Comparison of ENCODE assay signal across 24 cellular contexts in the genomic region with DNA sequence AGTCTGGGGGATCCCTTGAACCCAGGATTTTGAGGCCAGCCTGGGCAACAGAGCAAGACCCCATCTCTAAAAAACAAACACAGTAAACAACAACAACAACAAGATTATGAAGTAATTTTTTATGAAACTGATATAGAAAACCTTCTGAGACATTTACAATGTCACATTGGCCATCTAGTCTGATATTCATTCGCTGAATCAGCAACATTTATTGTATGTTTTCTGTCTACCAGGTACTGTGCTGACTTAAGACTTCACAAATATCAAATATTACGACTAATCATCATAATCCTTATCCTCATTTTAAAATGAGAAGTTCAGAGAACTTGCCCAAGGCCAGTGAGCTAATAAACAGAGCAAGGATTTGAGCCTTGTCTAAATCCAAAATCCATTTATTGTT.
DNase-seq lines count a peak whose midpoint lies in the region; ATAC-seq and TF ChIP-seq lines count a peak whose summit lies in the region.
"Had no signal": no experiment of that assay in that cellular context is flagged by ENCODE, and none has a peak within 500 bp of the region (broad histone marks: within the 10 kb centered on the region; RNA-seq: fewer than 3 reads in every experiment).

No MANE protein-coding gene starts in this region.

- in situ Hi-C loops in IMR-90 (cut with MboI; ENCODE audit: low sequenced_read_pairs), result no loop called here

- H3K4me2 ChIP-seq in IMR-90 (ENCODE audit: low read depth, low read length), result no peak overlapping the region
- H3K4me2 ChIP-seq: BLaER1 treated with 17β-estradiol and CSF1 and Interleukin-3, amounts not matched to agents 10 nM and 100 nM; PC-9 had no signal

- H3K14ac ChIP-seq in IMR-90 (replicated peaks; ENCODE audit: low read depth, low read length), result no peak overlapping the region

- H4K20me1 ChIP-seq in IMR-90 (ENCODE audit: insufficient read depth, low read length), result no peaks in the 10 kb centered on the region
- H4K20me1 ChIP-seq: BLaER1 treated with 17β-estradiol and CSF1 and Interleukin-3, amounts not matched to agents 10 nM and 100 nM had no signal

- no peak overlapping the region for H2BK120ac ChIP-seq in IMR-90 (ENCODE audit: low read depth, low read length)

- no peak overlapping the region for H2AK9ac ChIP-seq in IMR-90 (replicated peaks; ENCODE audit: low read depth, low read length, poor library complexity)

- no peak overlapping the region for H3K27ac ChIP-seq in CD4-positive, alpha-beta T cell (ENCODE audit: low read depth, low read length)
- no peak overlapping the region for H3K27ac ChIP-seq in IMR-90 (ENCODE audit: insufficient read depth, low read length)
- no peak overlapping the region for H3K27ac ChIP-seq in naive thymus-derived CD4-positive, alpha-beta T cell (ENCODE audit: low read depth, low read length)
- H3K27ac ChIP-seq: BLaER1 treated with 17β-estradiol and CSF1 and Interleukin-3, amounts not matched to agents 10 nM and 100 nM; PC-9 had no signal

- H3K9ac ChIP-seq in IMR-90 (ENCODE audit: low read depth, low read length), result no peak overlapping the region
- H3K9ac ChIP-seq: BLaER1 treated with 17β-estradiol and CSF1 and Interleukin-3, amounts not matched to agents 10 nM and 100 nM had no signal

- H3K27me3 ChIP-seq in CD4-positive, alpha-beta T cell (ENCODE audit: control insufficient read depth, insufficient read depth, low read length), result no peaks in the 10 kb centered on the region
- no peaks in the 10 kb centered on the region for H3K27me3 ChIP-seq in IMR-90 (ENCODE audit: control insufficient read depth, insufficient read depth, low read length)
- H3K27me3 ChIP-seq in naive thymus-derived CD4-positive, alpha-beta T cell (ENCODE audit: control insufficient read depth in 2 of 2, insufficient read depth in 2 of 2, low read length in 2 of 2), result no peaks in the 10 kb centered on the region
- H3K27me3 ChIP-seq: BLaER1 treated with 17β-estradiol and CSF1 and Interleukin-3, amounts not matched to agents 10 nM and 100 nM had no signal

- no peak overlapping the region for H4K91ac ChIP-seq in IMR-90 (ENCODE audit: insufficient read depth, low read depth, low read length)

- H2AK5ac ChIP-seq in IMR-90 (ENCODE audit: low read depth, low read length), result no peak overlapping the region

- no peaks in the 10 kb centered on the region for H3K9me3 ChIP-seq in CD4-positive, alpha-beta T cell (ENCODE audit: control insufficient read depth, low read length)
- no peaks in the 10 kb centered on the region for H3K9me3 ChIP-seq in IMR-90 (ENCODE audit: control insufficient read depth, insufficient read depth, low read length)
- H3K9me3 ChIP-seq in naive thymus-derived CD4-positive, alpha-beta T cell (ENCODE audit: control insufficient read depth in 2 of 3, low read length in 3 of 3), result no peaks in the 10 kb centered on the region
- H3K9me3 ChIP-seq: BLaER1 treated with 17β-estradiol and CSF1 and Interleukin-3, amounts not matched to agents 10 nM and 100 nM; HAP-1 had no signal

- CTCF ChIA-PET in CD4-positive, alpha-beta T cell (lab: Charles Lee), result no interaction called here
- CTCF ChIA-PET in IMR-90 (lab: Yijun Ruan, JAX), result no interaction called here
- CTCF ChIA-PET in naive thymus-derived CD4-positive, alpha-beta T cell (lab: Charles Lee), result interaction anchor here (1.2 kb wide), 1 partner anchor 304 kb away, joined by 3 read pairs; no protein-coding TSS in a partner anchor

- no peaks in the 10 kb centered on the region for H3K27me3 Mint-ChIP-seq in activated naive CD8-positive, alpha-beta T cell
- H3K27me3 Mint-ChIP-seq in activated naive CD8-positive, alpha-beta T cell treated with anti-CD3 and anti-CD28 coated beads, Interleukin-2, amount 50 U/mL, for 24 hours, result no peaks in the 10 kb centered on the region
- H3K27me3 Mint-ChIP-seq in CD4-positive, alpha-beta T cell, result no peaks in the 10 kb centered on the region
- H3K27me3 Mint-ChIP-seq in naive thymus-derived CD4-positive, alpha-beta T cell, result no peaks in the 10 kb centered on the region
- no peaks in the 10 kb centered on the region for H3K27me3 Mint-ChIP-seq in HFFc6 (ENCODE audit: insufficient read depth)
- H3K27me3 Mint-ChIP-seq: IgD-negative memory B cell had no signal

- no peak overlapping the region for H3K18ac ChIP-seq in IMR-90 (ENCODE audit: low read depth, low read length)

- H3K79me1 ChIP-seq in IMR-90 (ENCODE audit: low read depth in 1 of 2, low read length in 2 of 2), result no peaks in the 10 kb centered on the region

- H4K8ac ChIP-seq in IMR-90 (ENCODE audit: low read depth in 2 of 2, low read length in 2 of 2), result no peak overlapping the region

- peak overlapping the region; percentile 83 for H3K27ac Mint-ChIP-seq in activated naive CD8-positive, alpha-beta T cell
- no peak overlapping the region for H3K27ac Mint-ChIP-seq in activated naive CD8-positive, alpha-beta T cell treated with anti-CD3 and anti-CD28 coated beads, Interleukin-2, amount 50 U/mL, for 24 hours
- peak overlapping the region; percentile 76 for H3K27ac Mint-ChIP-seq in CD4-positive, alpha-beta T cell
- H3K27ac Mint-ChIP-seq in naive thymus-derived CD4-positive, alpha-beta T cell, result peak overlapping the region in 6 of 9 donors; percentile 8 to 75 (median 66)
- no peak overlapping the region for H3K27ac Mint-ChIP-seq in HFFc6

- no peak overlapping the region for H2BK5ac ChIP-seq in IMR-90 (ENCODE audit: low read depth, low read length, poor library complexity, severe bottlenecking)

- H2AFZ ChIP-seq in IMR-90 (replicated peaks; ENCODE audit: low read length, poor library complexity), result no peak overlapping the region
- H2AFZ ChIP-seq: PC-9 had no signal

- H2BK20ac ChIP-seq in IMR-90 (ENCODE audit: low read depth, low read length), result no peak overlapping the region

- BruUV-seq in IMR-90 (replicated peaks; lab: Mats Ljungman, UMichigan), result no TSS peak

- no peak for TF ChIP-seq RAD21 in IMR-90 (IDR thresholded peaks at IDR 0.05; ENCODE audit: low read length)

- WGBS in IMR-90 (ENCODE audit: extremely low coverage in 2 of 2, insufficient read length in 1 of 2), 2 experiments, result no CpG with 5 or more reads among the region's 2 CpGs

- H3K9me1 ChIP-seq in IMR-90 (ENCODE audit: insufficient read depth, low read length), result no peaks in the 10 kb centered on the region

- TF ChIP-seq POLR2A in IMR-90 (IDR thresholded peaks at IDR 0.05; ENCODE audit: low read depth, low read length), result no peak

- no peaks in the 10 kb centered on the region for H3K4me1 ChIP-seq in IMR-90 (ENCODE audit: control insufficient read depth, insufficient read depth, low read length)
- H3K4me1 ChIP-seq in naive thymus-derived CD4-positive, alpha-beta T cell (ENCODE audit: control insufficient read depth in 2 of 2, insufficient read depth in 2 of 2, low read length in 2 of 2), result no peaks in the 10 kb centered on the region
- H3K4me1 ChIP-seq: BLaER1 treated with 17β-estradiol and CSF1 and Interleukin-3, amounts not matched to agents 10 nM and 100 nM had no signal

- no peak overlapping the region for H3K4me3 ChIP-seq in IMR-90 (ENCODE audit: insufficient read depth, low read depth, low read length)
- H3K4me3 ChIP-seq in naive thymus-derived CD4-positive, alpha-beta T cell (ENCODE audit: low read length), result no peak overlapping the region
- H3K4me3 ChIP-seq: BLaER1 treated with 17β-estradiol and CSF1 and Interleukin-3, amounts not matched to agents 10 nM and 100 nM; HAP-1; PC-9 had no signal

- peaks cover 2% of the 10 kb centered on the region; the same call in 1 of the 2 replicates for H3K36me3 ChIP-seq in IMR-90 (ENCODE audit: control insufficient read depth, insufficient read depth, low read length)
- H3K36me3 ChIP-seq in naive thymus-derived CD4-positive, alpha-beta T cell (ENCODE audit: control insufficient read depth in 2 of 3, insufficient read depth in 3 of 3, low read length in 3 of 3), result peaks cover 5 to 44% (median 15%) of the 10 kb centered on the region in 3 experiments
- H3K36me3 ChIP-seq: HAP-1 had no signal

- no peak for ATAC-seq in activated naive CD8-positive, alpha-beta T cell treated with anti-CD3 and anti-CD28 coated beads, Interleukin-2, amount 50 U/mL, for 24 hours
- ATAC-seq in CD4-positive, alpha-beta T cell (ENCODE audit: poor library complexity), result no peak
- no peak for ATAC-seq in IMR-90 (ENCODE audit: low read depth)
- no peak for ATAC-seq in naive thymus-derived CD4-positive, alpha-beta T cell

- no peak overlapping the region for H3K56ac ChIP-seq in IMR-90 (ENCODE audit: extremely low read depth, insufficient read depth, low read length)

- H3K4me1 Mint-ChIP-seq in activated naive CD8-positive, alpha-beta T cell (ENCODE audit: low read depth), result peaks cover 54% of the 10 kb centered on the region
- H3K4me1 Mint-ChIP-seq in activated naive CD8-positive, alpha-beta T cell treated with anti-CD3 and anti-CD28 coated beads, Interleukin-2, amount 50 U/mL, for 24 hours, result peaks cover 35% of the 10 kb centered on the region
- peaks cover 37% of the 10 kb centered on the region for H3K4me1 Mint-ChIP-seq in CD4-positive, alpha-beta T cell (ENCODE audit: low read depth)
- H3K4me1 Mint-ChIP-seq in naive thymus-derived CD4-positive, alpha-beta T cell, result peaks cover 8 to 38% (median 22%) of the 10 kb centered on the region in 7 donors
- H3K4me1 Mint-ChIP-seq in HFFc6 (ENCODE audit: low read depth), result peaks cover 19% of the 10 kb centered on the region

- no peak for DNase-seq in activated naive CD8-positive, alpha-beta T cell treated with anti-CD3 and anti-CD28 coated beads, Interleukin-2, amount 50 U/mL, for 24 hours
- no peak for DNase-seq in CD4-positive, alpha-beta T cell
- DNase-seq in IMR-90, result no peak
- DNase-seq in naive thymus-derived CD4-positive, alpha-beta T cell, result no peak
- no peak for DNase-seq in occipital lobe (lab: John Stamatoyannopoulos, UW)
- no peak for DNase-seq in activated CD4-positive, alpha-beta T cell treated with anti-CD3 and anti-CD28 coated beads, Interleukin-2, amount 50 U/mL, for 48 hours
- DNase-seq in HFFc6, result no peak
- DNase-seq: AML-193, DMS153, DND-41, GOT3, NCI-H1048, NCI-H1694, NCI-H2029 treated with DMSO at 0.1 percent for 48 hours, NCI-H446 treated with DMSO at 0.1 percent for 48 hours, NCI-H526, NCI-H82, PC-9, RPMI8226, SHP77 had no signal

- dilution Hi-C loops in IMR-90 (cut with HindIII; ENCODE audit: low sequenced_read_pairs, unreplicated experiment), result no loop called here

- H3K4me3 Mint-ChIP-seq in activated naive CD8-positive, alpha-beta T cell, result no peak overlapping the region
- H3K4me3 Mint-ChIP-seq in activated naive CD8-positive, alpha-beta T cell treated with anti-CD3 and anti-CD28 coated beads, Interleukin-2, amount 50 U/mL, for 24 hours, result no peak overlapping the region
- no peak overlapping the region for H3K4me3 Mint-ChIP-seq in CD4-positive, alpha-beta T cell
- no peak overlapping the region for H3K4me3 Mint-ChIP-seq in naive thymus-derived CD4-positive, alpha-beta T cell
- no peak overlapping the region for H3K4me3 Mint-ChIP-seq in HFFc6

- H2BK15ac ChIP-seq in IMR-90 (ENCODE audit: low read depth, low read length), result no peak overlapping the region

- H3K4ac ChIP-seq in IMR-90 (ENCODE audit: low read depth, low read length), result no peak overlapping the region

- H3K36me3 Mint-ChIP-seq in activated naive CD8-positive, alpha-beta T cell, result peaks cover 8% of the 10 kb centered on the region
- H3K36me3 Mint-ChIP-seq in activated naive CD8-positive, alpha-beta T cell treated with anti-CD3 and anti-CD28 coated beads, Interleukin-2, amount 50 U/mL, for 24 hours (ENCODE audit: low read depth), result peaks cover 13% of the 10 kb centered on the region
- H3K36me3 Mint-ChIP-seq in CD4-positive, alpha-beta T cell (ENCODE audit: low read depth), result peaks cover 83% of the 10 kb centered on the region
- H3K36me3 Mint-ChIP-seq in naive thymus-derived CD4-positive, alpha-beta T cell, result peaks cover 11 to 46% (median 35%) of the 10 kb centered on the region in 5 donors
- H3K36me3 Mint-ChIP-seq in HFFc6 (ENCODE audit: low read depth), result no peaks in the 10 kb centered on the region

- H3K9me3 Mint-ChIP-seq in activated naive CD8-positive, alpha-beta T cell (ENCODE audit: low read depth), result no peaks in the 10 kb centered on the region
- H3K9me3 Mint-ChIP-seq in activated naive CD8-positive, alpha-beta T cell treated with anti-CD3 and anti-CD28 coated beads, Interleukin-2, amount 50 U/mL, for 24 hours, result no peaks in the 10 kb centered on the region
- no peaks in the 10 kb centered on the region for H3K9me3 Mint-ChIP-seq in CD4-positive, alpha-beta T cell
- H3K9me3 Mint-ChIP-seq in naive thymus-derived CD4-positive, alpha-beta T cell, result peaks cover 0 to 1% (median 0%) of the 10 kb centered on the region in 11 donors
- no peaks in the 10 kb centered on the region for H3K9me3 Mint-ChIP-seq in HFFc6
- H3K9me3 Mint-ChIP-seq: IgD-negative memory B cell had no signal

- TF ChIP-seq CTCF in CD4-positive, alpha-beta T cell (IDR thresholded peaks at IDR 0.05), result no peak
- TF ChIP-seq CTCF in IMR-90 (conservative IDR thresholded peaks at IDR 0.05; ENCODE audit: low read depth, low read length), result no peak
- TF ChIP-seq CTCF in HFFc6 (IDR thresholded peaks at IDR 0.05), result no peak

- H3K23ac ChIP-seq in IMR-90 (ENCODE audit: low read depth, low read length), result no peak overlapping the region

- intact Hi-C loops in CD4-positive, alpha-beta T cell (cut with DNase I, micrococcal nuclease), result loop anchor here in 1 of 2 experiments (10.0 kb wide), 1 partner anchor 301 kb away; no protein-coding TSS in a partner anchor
- intact Hi-C loops in IMR-90 (cut with micrococcal nuclease), result no loop called here
- intact Hi-C loops in naive thymus-derived CD4-positive, alpha-beta T cell (cut with micrococcal nuclease), result loop anchor here (5.0 kb wide), 3 partner anchors 124 to 304 kb away; a partner anchor contains a TSS

- no peak overlapping the region for H4K5ac ChIP-seq in IMR-90 (ENCODE audit: low read depth, low read length)

- POLR2A ChIA-PET in CD4-positive, alpha-beta T cell (lab: Charles Lee), result no interaction called here
- POLR2A ChIA-PET in IMR-90 (lab: Charles Lee; ENCODE audit: unreplicated experiment), result no interaction called here
- POLR2A ChIA-PET in naive thymus-derived CD4-positive, alpha-beta T cell (lab: Charles Lee), result interaction anchor here (1.1 kb wide), 1 partner anchor 39 kb away, joined by 3 read pairs; no protein-coding TSS in a partner anchor

Comparison
In these comparisons a context has a peak if more than half of its experiments do, and no peak if none do; other contexts are left out.
1. H3K27ac Mint-ChIP-seq: peak in activated naive CD8-positive, alpha-beta T cell (single experiment), CD4-positive, alpha-beta T cell (single experiment) and naive thymus-derived CD4-positive, alpha-beta T cell (6 of 9); none in activated naive CD8-positive, alpha-beta T cell treated with anti-CD3 and anti-CD28 coated beads, Interleukin-2, amount 50 U/mL, for 24 hours (single experiment) and HFFc6 (single experiment).